Comparison of ENCODE assay signal across 8 cellular contexts in the genomic region with DNA sequence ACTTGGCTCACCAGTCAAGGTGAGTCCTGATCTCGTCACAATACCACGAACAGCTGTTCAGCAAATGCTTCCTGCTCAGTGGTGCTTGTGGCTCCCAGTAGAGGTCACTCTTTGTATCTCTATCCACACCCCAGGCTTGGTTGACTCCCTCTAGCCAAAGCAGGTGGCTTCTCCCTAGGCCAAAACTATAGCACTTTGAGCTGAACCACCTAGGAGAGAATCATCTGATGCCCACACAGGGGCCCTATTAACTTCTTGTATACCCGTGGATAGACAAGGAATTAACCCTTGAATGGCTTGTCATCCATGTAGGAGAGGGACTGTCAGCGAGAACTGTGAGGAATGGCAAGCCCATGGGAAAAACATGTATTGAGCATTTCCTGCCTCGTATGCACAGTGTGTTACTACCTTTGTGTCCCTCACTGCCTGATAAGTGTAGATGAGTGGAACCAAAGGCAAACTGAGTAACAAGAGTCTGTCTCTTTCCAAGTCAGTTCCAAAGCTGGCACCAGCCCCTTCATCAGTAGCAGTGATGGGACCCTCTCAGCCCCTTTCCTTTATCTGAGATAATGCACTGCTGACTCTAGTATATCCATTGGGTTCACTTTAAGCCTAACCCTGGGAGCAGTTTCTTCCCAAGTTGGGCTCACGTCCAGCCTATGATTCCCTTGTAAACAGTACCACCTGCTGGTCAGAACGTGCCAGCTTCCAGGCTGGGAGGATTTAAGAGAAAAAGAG. TPM values are rescaled to one million over a fixed set of nuclear protein-coding genes. Genes with fewer than 3 reads are reported as not detected.
A peak's percentile ranks its signal among the peaks of the same experiment; 100 is the strongest.
DNase-seq lines count a peak whose midpoint lies in the region; FAIRE-seq and TF ChIP-seq lines count a peak whose summit lies in the region.

No MANE protein-coding gene starts in this region.

- H3K4me1 Mint-ChIP-seq in immature natural killer cell, result peaks cover 40 to 78% of the 10 kb centered on the region in 2 donors

- H3K4me3 Mint-ChIP-seq in immature natural killer cell, result no peak overlapping the region

- in situ Hi-C loops in T47D (cut with HindIII; ENCODE audit: low pct_unique_long_range_greater_than_20kb, low sequenced_read_pairs), result no loop called here

- peak; percentile 23 for FAIRE-seq in TTC549 (lab: Jason Lieb, UNC)

- CTCF ChIA-PET in HEK293T (lab: Yijun Ruan, JAX), result interaction anchor here (1.0 to 2.0 kb wide), 3 partner anchors 136 to 206 kb away, joined by 6 to 11 read pairs (median 6); no protein-coding TSS in a partner anchor

- no peaks in the 10 kb centered on the region for H3K9me3 Mint-ChIP-seq in immature natural killer cell

- H3K27me3 Mint-ChIP-seq in immature natural killer cell (ENCODE audit: low read depth in 3 of 3), result peaks cover 0 to 2% (median 0%) of the 10 kb centered on the region in 3 donors

- peak; percentile 73 for DNase-seq in DMS53 treated with DMSO at 0.1 percent for 48 hours (lab: John Stamatoyannopoulos, UW; ENCODE audit: unreplicated experiment)
- DNase-seq in HEK293T (ENCODE audit: extremely low spot score), result peak; percentile 74
- DNase-seq in NCI-H2081 treated with DMSO at 0.1 percent for 48 hours (lab: John Stamatoyannopoulos, UW), result peak; percentile 19
- DNase-seq in T47D (ENCODE audit: low read depth in 1 of 2, low spot score in 1 of 2), result peak; percentile 69 to 90
- DNase-seq in immature natural killer cell, result peak; percentile 37 to 51 (median 41)
- DNase-seq in stimulated activated CD4-positive, alpha-beta T cell treated with anti-CD3 and anti-CD28 coated beads, Interleukin-12 subunit alpha, Interleukin-12 subunit beta, amount 100 ng/mL, for 4 hours, result peak; percentile 39
- DNase-seq in amniotic stem cell (lab: John Stamatoyannopoulos, UW), result no peak

- peak overlapping the region; percentile 16 to 76 (median 60) for H3K27ac Mint-ChIP-seq in immature natural killer cell

- H3K36me3 Mint-ChIP-seq in immature natural killer cell, result peaks cover 0 to 4% (median 0%) of the 10 kb centered on the region in 3 donors

- POLR2A ChIA-PET in HEK293T (lab: Yijun Ruan, JAX), result interaction anchor here (1.1 to 1.8 kb wide), 2 partner anchors 76 to 217 kb away, joined by 3 to 4 read pairs; no protein-coding TSS in a partner anchor

TF ChIP-seq in HEK293T, 16 proteins besides CTCF, POLR2A, EP300 and RAD21:
- TF ChIP-seq FOXA1 (IDR thresholded peaks at IDR 0.05) (no peak), ARNT (IDR thresholded peaks at IDR 0.05) (peak; percentile 83), FOXM1 (IDR thresholded peaks at IDR 0.05; ENCODE audit: borderline replicate concordance) (no peak), L3MBTL2 (conservative IDR thresholded peaks at IDR 0.05) (no peak), LEF1 (IDR thresholded peaks at IDR 0.05; ENCODE audit: borderline replicate concordance) (no peak)
- TF ChIP-seq, protein P1, sequence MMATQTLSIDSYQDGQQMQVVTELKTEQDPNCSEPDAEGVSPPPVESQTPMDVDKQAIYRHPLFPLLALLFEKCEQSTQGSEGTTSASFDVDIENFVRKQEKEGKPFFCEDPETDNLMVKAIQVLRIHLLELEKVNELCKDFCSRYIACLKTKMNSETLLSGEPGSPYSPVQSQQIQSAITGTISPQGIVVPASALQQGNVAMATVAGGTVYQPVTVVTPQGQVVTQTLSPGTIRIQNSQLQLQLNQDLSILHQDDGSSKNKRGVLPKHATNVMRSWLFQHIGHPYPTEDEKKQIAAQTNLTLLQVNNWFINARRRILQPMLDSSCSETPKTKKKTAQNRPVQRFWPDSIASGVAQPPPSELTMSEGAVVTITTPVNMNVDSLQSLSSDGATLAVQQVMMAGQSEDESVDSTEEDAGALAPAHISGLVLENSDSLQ (IDR thresholded peaks at IDR 0.05), result no peak
TF ChIP-seq in HEK293T: peak in this region for 1.

RNA-seq across cellular contexts. Expression of a gene that starts 42.5 kb away (rescaled TPM):
- 10 to 100 TPM; 19.9 to 22.9 (median 20.7) TPM for polyA plus RNA-seq in immature natural killer cell
